ENCODE assay signal across 8 cellular contexts in genomic region chr20:47502801-47503239, GRCh38. TPM values are rescaled to one million over a fixed set of nuclear protein-coding genes. Genes with fewer than 3 reads are reported as not detected.
DNase-seq lines count a peak whose midpoint lies in the region; ATAC-seq, FAIRE-seq and TF ChIP-seq lines count a peak whose summit lies in the region.

No MANE protein-coding gene starts in this region.

- H3K9me2 ChIP-seq in GM23248 (ENCODE audit: insufficient read depth), result no peaks in the 10 kb centered on the region

- H3K27ac ChIP-seq in GM23248 (peak overlapping the region; percentile 76), OCI-LY3 (ENCODE audit: low read length) (peak overlapping the region; percentile 80), substantia nigra (ENCODE audit: low read depth, low read length, poor library complexity, severe bottlenecking) (peak overlapping the region; percentile 83)

- peak overlapping the region; percentile 97 for H3K4me2 ChIP-seq in GM23248 (ENCODE audit: unreplicated experiment)
- H3K4me2 ChIP-seq in OCI-LY3 (ENCODE audit: low read length), result peak overlapping the region; percentile 78

- no peaks in the 10 kb centered on the region for H3K9me3 ChIP-seq in GM23248 (ENCODE audit: low read depth)
- no peaks in the 10 kb centered on the region for H3K9me3 ChIP-seq in OCI-LY3 (ENCODE audit: insufficient read depth, low read length)

- H3K27me3 ChIP-seq in GM23248 (replicated peaks; ENCODE audit: insufficient read depth), result no peaks in the 10 kb centered on the region
- no peaks in the 10 kb centered on the region; the same call in 1 of the 2 replicates for H3K27me3 ChIP-seq in OCI-LY3 (ENCODE audit: low read depth, low read length)
- H3K27me3 ChIP-seq in bronchial epithelial cell (ENCODE audit: control insufficient read depth, insufficient read depth, low read length), result no peaks in the 10 kb centered on the region

- in situ Hi-C loops in GM23248 (cut with MboI), result no loop called here

- H3K36me3 ChIP-seq in GM23248 (ENCODE audit: low read depth), result no peaks in the 10 kb centered on the region
- H3K36me3 ChIP-seq in OCI-LY3 (replicated peaks; ENCODE audit: low read depth, low read length), result peaks cover 26% of the 10 kb centered on the region
- no peaks in the 10 kb centered on the region for H3K36me3 ChIP-seq in bronchial epithelial cell (ENCODE audit: control insufficient read depth, insufficient read depth, low read length)

- intact Hi-C loops in left colon (cut with DNase I, micrococcal nuclease), result loop anchor here in 1 of 2 donors (5.0 kb wide), 1 partner anchor 119 kb away; no protein-coding TSS in a partner anchor

- H4K20me1 ChIP-seq in GM23248 (ENCODE audit: insufficient read depth), result no peaks in the 10 kb centered on the region; the same call in 1 of the 2 replicates
- peaks cover 44% of the 10 kb centered on the region for H4K20me1 ChIP-seq in OCI-LY3 (ENCODE audit: insufficient read depth, low read length)

- TF ChIP-seq CTCF in AG10803 (conservative IDR thresholded peaks at IDR 0.05; ENCODE audit: low read length) (no peak), OCI-LY3 (IDR thresholded peaks at IDR 0.05; ENCODE audit: low read depth, low read length) (no peak), bronchial epithelial cell (IDR thresholded peaks at IDR 0.05; ENCODE audit: insufficient read depth, low read length, severe bottlenecking) (no peak)

- WGBS in GM23248 (ENCODE audit: low coverage in 1 of 2, low lambda C conversion rate in 2 of 2, missing lambda C conversion rate in 2 of 2), 2 experiments, result 1% methylated on average over 11 of the region's 11 CpGs

- H2AFZ ChIP-seq in GM23248 (peak overlapping the region; percentile 89), OCI-LY3 (ENCODE audit: low read depth, low read length) (no peak overlapping the region)

- peak overlapping the region; percentile 71 for H3K4me3 ChIP-seq in AG10803 (ENCODE audit: low read length)
- H3K4me3 ChIP-seq in GM23248, result peak overlapping the region; percentile 92
- H3K4me3 ChIP-seq in OCI-LY3 (ENCODE audit: low read length), result peak overlapping the region; percentile 79
- peak overlapping the region; percentile 92 for H3K4me3 ChIP-seq in bronchial epithelial cell (ENCODE audit: low read depth, low read length)

- H3K4me1 ChIP-seq in GM23248 (ENCODE audit: insufficient read depth) (0 out of 2 replicates have a peak, but pooled peaks cover 8% of the 10 kb centered on the region), OCI-LY3 (ENCODE audit: low read length) (peaks cover 54% of the 10 kb centered on the region)

- peaks cover 17% of the 10 kb centered on the region for H3F3A ChIP-seq in GM23248 (ENCODE audit: insufficient read depth)

- H3K79me2 ChIP-seq in GM23248 (ENCODE audit: insufficient read depth), result peaks cover 60% of the 10 kb centered on the region
- peaks cover 76% of the 10 kb centered on the region for H3K79me2 ChIP-seq in OCI-LY3 (ENCODE audit: low read length)

- no peak for FAIRE-seq in bronchial epithelial cell (lab: Jason Lieb, UNC)

- ATAC-seq in left colon, result peak; percentile 23

- DNase-seq in AG10803 (ENCODE audit: low read depth) (peak; percentile 65), GM23248 (peak; percentile 76), bronchial epithelial cell (ENCODE audit: low read depth) (peak; percentile 51), left colon (no peak), substantia nigra (lab: John Stamatoyannopoulos, UW) (peak in 7 of 49 donors; percentile 0 to 30 (median 16)), 8988T (no peak)
- DNase-seq in activated CD4-positive, CD25-positive, alpha-beta regulatory T cell treated with anti-CD3 and anti-CD28 coated beads, Interleukin-2, amount 50 U/mL, for 72 hours, result no peak

- H3K9ac ChIP-seq in GM23248 (peak overlapping the region; percentile 88), OCI-LY3 (ENCODE audit: low read length) (peak overlapping the region; percentile 88)

RNA-seq across cellular contexts. Expression of gene NCOA3, which starts 1.1 kb away (rescaled TPM):
- 36.4 and 36.6 TPM in 2 replicates for total RNA-seq in GM23248 (2014; rRNA removed; shearing (Covaris generic))
- 19.3 and 19.5 TPM in 2 replicates for polyA plus RNA-seq in GM23248 (2016; fragmentation: Nextera tagmentation; extraction: Ambion mirVana)
- total RNA-seq in bronchial epithelial cell (25.5 and 34.1 TPM in 2 replicates), left colon (10 to 100 TPM; 22.9 to 23.6 TPM)

Comparison
In these comparisons a context has a peak if more than half of its experiments do, and no peak if none do; other contexts are left out.
1. DNase-seq: peak in AG10803 (single experiment), GM23248 (single experiment) and bronchial epithelial cell (single experiment); none in left colon (0 of 2), 8988T (single experiment) and activated CD4-positive, CD25-positive, alpha-beta regulatory T cell treated with anti-CD3 and anti-CD28 coated beads, Interleukin-2, amount 50 U/mL, for 72 hours (single experiment).
2. Peak in every context shown above with its lines, with median percentiles within 50 percentile points of each other: H3K4me3 ChIP-seq and H3K27ac ChIP-seq.